In the genomic region with DNA sequence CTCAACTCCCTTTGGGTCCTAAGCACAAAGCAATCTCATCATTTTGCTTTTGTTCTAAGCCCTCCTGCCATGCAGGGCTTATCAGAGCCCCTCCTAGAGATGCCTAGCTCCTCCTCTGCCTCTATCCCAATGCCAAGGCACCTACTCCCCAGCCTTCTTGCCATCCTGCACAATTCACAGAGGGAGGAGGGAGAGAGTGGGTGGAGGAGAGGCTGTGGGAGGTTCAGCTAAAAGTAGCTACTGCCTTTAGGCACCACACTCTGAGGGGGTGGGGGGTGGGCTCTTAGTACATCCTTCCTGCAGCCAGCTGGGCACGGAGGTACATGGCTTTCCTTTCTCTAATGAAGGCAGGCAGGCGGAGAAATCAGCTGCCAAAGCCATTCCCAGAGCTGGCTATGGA, we compare ENCODE assay signal across 22 cellular contexts.
"Had no signal": no experiment of that assay in that cellular context is flagged by ENCODE, and none has a peak within 500 bp of the region (broad histone marks: within the 10 kb centered on the region; RNA-seq: fewer than 3 reads in every experiment).

No MANE protein-coding gene starts in this region.

- ATAC-seq: activated CD4-positive, alpha-beta T cell treated with anti-CD3 and anti-CD28 coated beads for 36 hours; activated naive CD4-positive, alpha-beta T cell treated with anti-CD3 and anti-CD28 coated beads, Interleukin-2, amount 50 U/mL, for 72 hours; gastroesophageal sphincter; left colon had no signal

- H3K4me3 ChIP-seq: breast epithelium, gastroesophageal sphincter, heart left ventricle, testis, vagina had no signal

- H3K27me3 ChIP-seq: gastroesophageal sphincter, heart left ventricle, testis, vagina had no signal

- H3K36me3 Mint-ChIP-seq: activated CD4-positive, alpha-beta memory T cell treated with anti-CD3 and anti-CD28 coated beads for 36 hours had no signal

- H3K9me3 Mint-ChIP-seq: activated B cell treated with CpG ODN at 0.5 μM for 24 hours; activated CD4-positive, alpha-beta memory T cell treated with anti-CD3 and anti-CD28 coated beads for 36 hours; activated naive CD4-positive, alpha-beta T cell treated with anti-CD3 and anti-CD28 coated beads, Interleukin-2, amount 50 U/mL, for 72 hours; memory B cell; T-helper 1 cell treated with Interleukin-12 subunit alpha and Interleukin-12 subunit beta and Interleukin-4 antibody, amounts not matched to agents 30 μg/mL and 1 μg/mL, for 36 hours had no signal

- H3K27me3 Mint-ChIP-seq: activated B cell treated with CpG ODN at 0.5 μM for 24 hours; activated CD4-positive, alpha-beta memory T cell treated with anti-CD3 and anti-CD28 coated beads for 36 hours; activated CD4-positive, alpha-beta T cell treated with anti-CD3 and anti-CD28 coated beads for 36 hours; memory B cell had no signal

- H3K27ac ChIP-seq: breast epithelium, epithelial cell of prostate, gastroesophageal sphincter, parathyroid adenoma, testis, vagina had no signal

- H3K9me3 ChIP-seq: breast epithelium, gastroesophageal sphincter, heart left ventricle, testis, vagina had no signal

- H3K4me3 Mint-ChIP-seq: activated B cell treated with CpG ODN at 0.5 μM for 24 hours; activated CD4-positive, alpha-beta memory T cell treated with anti-CD3 and anti-CD28 coated beads for 36 hours; activated CD4-positive, alpha-beta T cell treated with anti-CD3 and anti-CD28 coated beads for 36 hours; memory B cell; T-helper 1 cell treated with Interleukin-12 subunit alpha and Interleukin-12 subunit beta and Interleukin-4 antibody, amounts not matched to agents 30 μg/mL and 1 μg/mL, for 36 hours had no signal

- H3K36me3 ChIP-seq: breast epithelium, gastroesophageal sphincter, heart left ventricle, vagina had no signal

- DNase-seq: activated B cell treated with CpG ODN at 0.5 μM for 24 hours; activated CD4-positive, alpha-beta memory T cell treated with anti-CD3 and anti-CD28 coated beads for 36 hours; activated CD4-positive, alpha-beta T cell treated with anti-CD3 and anti-CD28 coated beads for 36 hours; activated T-cell treated with anti-CD3 and anti-CD28 coated beads, Interleukin-2, amount 50 U/mL, for 1 hour; cerebellar nuclear complex; cortex of kidney; heart left ventricle; left colon; stimulated activated CD4-positive, alpha-beta T cell treated with anti-CD3 and anti-CD28 coated beads, Interleukin-2, amount 100 ng/mL, for 48 hours; stimulated activated CD8-positive, alpha-beta memory T cell treated with anti-CD3 and anti-CD28 coated beads, Interleukin-4, amount 100 ng/mL, for 48 hours; stimulated activated naive CD4-positive, alpha-beta T cell; T1000; testis; trophoblast cell had no signal

- H3K4me1 ChIP-seq: breast epithelium, testis had no signal

- H3K9ac ChIP-seq: parathyroid adenoma had no signal

- H3K27ac Mint-ChIP-seq: activated B cell treated with CpG ODN at 0.5 μM for 24 hours; activated CD4-positive, alpha-beta memory T cell treated with anti-CD3 and anti-CD28 coated beads for 36 hours; activated CD4-positive, alpha-beta T cell treated with anti-CD3 and anti-CD28 coated beads for 36 hours; memory B cell had no signal
